ENCODE assay signal across 22 cellular contexts in the genomic region with DNA sequence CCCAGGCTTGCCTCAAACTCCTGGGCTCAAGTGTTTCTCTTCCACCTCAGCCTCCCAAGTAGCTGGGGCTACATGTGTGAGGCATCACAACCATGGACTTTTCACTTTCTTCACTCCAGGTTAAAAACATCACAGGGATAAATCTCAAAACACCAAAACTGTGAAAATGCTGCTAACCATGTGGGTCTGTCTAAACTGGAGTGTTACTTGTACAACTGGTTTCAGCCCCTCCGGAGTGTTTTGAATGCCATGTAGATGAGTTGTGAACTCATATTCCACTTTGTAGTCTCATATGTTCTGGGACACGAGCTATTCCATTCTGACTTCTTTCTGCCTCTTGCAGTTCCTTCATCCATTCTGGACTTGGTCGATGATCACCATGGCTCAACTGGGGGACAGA. TPM values are rescaled to one million over a fixed set of nuclear protein-coding genes. Genes with fewer than 3 reads are reported as not detected.
"Had no signal": no experiment of that assay in that cellular context is flagged by ENCODE, and none has a peak within 500 bp of the region (broad histone marks: within the 10 kb centered on the region; RNA-seq: fewer than 3 reads in every experiment).

No MANE protein-coding gene starts in this region.

- H3K4me3 ChIP-seq: SJSA1, SK-N-MC had no signal

- H3K27ac ChIP-seq: SJSA1, SK-N-MC had no signal

- H3K27me3 ChIP-seq: SJSA1 had no signal

- H3K4me1 ChIP-seq: SJSA1 had no signal

- H3K9me3 ChIP-seq: SJSA1 had no signal

- DNase-seq: KBM-7, NCI-H1092, NCI-H1105 treated with DMSO at 0.1 percent for 48 hours, NCI-H1417 treated with DMSO at 0.1 percent for 48 hours, NCI-H146, NCI-H1694 treated with DMSO at 0.1 percent for 48 hours, NCI-H1930, NCI-H2081 treated with DMSO at 0.1 percent for 48 hours, NCI-H2171, NCI-H226, NCI-H446, NCI-H510A, NCI-H524 treated with DMSO at 0.1 percent for 48 hours, NCI-H69, NCI-H774, Right ventricle myocardium superior, RPMI8226, SIG-M5 had no signal

RNA-seq across cellular contexts. Expression of gene PDGFRA, which starts 43.0 kb away (rescaled TPM):
- total RNA-seq: HT-29, MCF 10A had no signal
